In genomic region chr20:5652626-5653573, GRCh38 we compare ENCODE assay signal across 11 cellular contexts. TPM values are rescaled to one million over a fixed set of nuclear protein-coding genes. Genes with fewer than 3 reads are reported as not detected.
DNase-seq lines count a peak whose midpoint lies in the region; ATAC-seq and TF ChIP-seq lines count a peak whose summit lies in the region.
"Had no signal": no experiment of that assay in that cellular context is flagged by ENCODE, and none has a peak within 500 bp of the region (broad histone marks: within the 10 kb centered on the region; RNA-seq: fewer than 3 reads in every experiment).

No MANE protein-coding gene starts in this region.

- no peak for TF ChIP-seq CTCF in SK-N-SH (IDR thresholded peaks at IDR 0.05)
- TF ChIP-seq CTCF in fibroblast of the aortic adventitia (IDR thresholded peaks at IDR 0.05; ENCODE audit: insufficient read depth, low read length) = no peak
- TF ChIP-seq CTCF in upper lobe of left lung (IDR thresholded peaks at IDR 0.05) = no peak
- TF ChIP-seq CTCF in lower leg skin (IDR thresholded peaks at IDR 0.05) = no peak

- peaks cover 4% of the 10 kb centered on the region for H3F3A ChIP-seq in SK-N-SH (replicated peaks; ENCODE audit: insufficient read depth)

- POLR2A ChIA-PET in SK-N-SH (lab: Yijun Ruan, JAX) = no interaction called here

- TF ChIP-seq EP300 in SK-N-SH (IDR thresholded peaks at IDR 0.05; ENCODE audit: borderline replicate concordance in 1 of 2, low read depth in 1 of 2, low read length in 1 of 2) (peak in 1 of 2 experiments; percentile 26; a peak in 1 of 4 replicates), upper lobe of left lung (IDR thresholded peaks at IDR 0.05) (no peak)

- H3K4me3 ChIP-seq in SK-N-SH (ENCODE audit: low read depth in 2 of 2, low read length in 1 of 2) = no peak overlapping the region
- H3K4me3 ChIP-seq in fibroblast of the aortic adventitia (ENCODE audit: low read depth, low read length) = no peak overlapping the region
- H3K4me3 ChIP-seq in upper lobe of left lung = no peak overlapping the region
- no peak overlapping the region for H3K4me3 ChIP-seq in H7 (ENCODE audit: insufficient read depth, low read depth, low read length)
- no peak overlapping the region for H3K4me3 ChIP-seq in lower leg skin (ENCODE audit: low read depth, poor library complexity, severe bottlenecking)

- no peak overlapping the region for H2AFZ ChIP-seq in SK-N-SH (ENCODE audit: low read depth)
- H2AFZ ChIP-seq: parathyroid adenoma had no signal

- ATAC-seq in activated naive CD4-positive, alpha-beta T cell treated with anti-CD3 and anti-CD28 coated beads, Interleukin-2, amount 50 U/mL, for 72 hours = peak in 1 of 2 donors; percentile 52
- ATAC-seq in upper lobe of left lung (ENCODE audit: low FRiP score in 2 of 2) (peak; percentile 23 to 39), HG02610 (IDR thresholded peaks at IDR 0.05; ENCODE audit: unreplicated experiment) (no peak)

- peaks cover 0 to 6% of the 10 kb centered on the region in 2 donors for H3K36me3 Mint-ChIP-seq in activated naive CD4-positive, alpha-beta T cell treated with anti-CD3 and anti-CD28 coated beads, Interleukin-2, amount 50 U/mL, for 72 hours
- no peaks in the 10 kb centered on the region for H3K36me3 Mint-ChIP-seq in activated naive CD4-positive, alpha-beta T cell treated with anti-CD3 and anti-CD28 coated beads for 36 hours (ENCODE audit: low read depth)

- H3K79me2 ChIP-seq in SK-N-SH (ENCODE audit: insufficient read depth) = no peaks in the 10 kb centered on the region
- H3K79me2 ChIP-seq: parathyroid adenoma had no signal

- H3K9ac ChIP-seq in SK-N-SH = no peak overlapping the region
- H3K9ac ChIP-seq: parathyroid adenoma had no signal

- intact Hi-C loops in activated naive CD4-positive, alpha-beta T cell treated with anti-CD3 and anti-CD28 coated beads for 36 hours (cut with micrococcal nuclease) = no loop called here
- intact Hi-C loops in lower leg skin (cut with DNase I; ENCODE audit: low total_unique reads) = no loop called here

- TF ChIP-seq POLR2A in upper lobe of left lung (IDR thresholded peaks at IDR 0.05) = no peak
- TF ChIP-seq POLR2A in lower leg skin (IDR thresholded peaks at IDR 0.05) = no peak

- peak overlapping the region; percentile 59 to 75 for H3K27ac Mint-ChIP-seq in activated naive CD4-positive, alpha-beta T cell treated with anti-CD3 and anti-CD28 coated beads, Interleukin-2, amount 50 U/mL, for 72 hours
- H3K27ac Mint-ChIP-seq in activated naive CD4-positive, alpha-beta T cell treated with anti-CD3 and anti-CD28 coated beads for 36 hours = no peak overlapping the region

- H3K4me1 ChIP-seq in SK-N-SH (ENCODE audit: control insufficient read depth in 1 of 2, insufficient read depth in 2 of 2, low read depth in 1 of 2, low read length in 1 of 2) (peaks cover 9 to 10% of the 10 kb centered on the region in 2 experiments; a peak in 2 of 4 replicates), upper lobe of left lung (peaks cover 19 to 26% (median 22%) of the 10 kb centered on the region in 4 donors)
- H3K4me1 ChIP-seq: parathyroid adenoma had no signal

- H3K27ac ChIP-seq in SK-N-SH (ENCODE audit: low read depth in 2 of 2, low read length in 1 of 2) (peak overlapping the region in 1 of 2 experiments; percentile 54; a peak in 2 of 4 replicates), upper lobe of left lung (peak overlapping the region; percentile 61 to 80 (median 71))
- H3K27ac ChIP-seq: parathyroid adenoma had no signal

- no peaks in the 10 kb centered on the region for H3K9me2 ChIP-seq in SK-N-SH

- no peak for DNase-seq in activated naive CD4-positive, alpha-beta T cell treated with anti-CD3 and anti-CD28 coated beads, Interleukin-2, amount 50 U/mL, for 72 hours (ENCODE audit: low spot score in 2 of 2)
- no peak for DNase-seq in activated naive CD4-positive, alpha-beta T cell treated with anti-CD3 and anti-CD28 coated beads for 36 hours
- DNase-seq in SK-N-SH (no peak), fibroblast of the aortic adventitia (ENCODE audit: low read depth) (peak; percentile 66), upper lobe of left lung (no peak), H7 (no peak), lower leg skin (ENCODE audit: low spot score in 2 of 2) (no peak)
- DNase-seq: hypothalamus, NCI-H1092 had no signal

- H3K4me1 Mint-ChIP-seq in activated naive CD4-positive, alpha-beta T cell treated with anti-CD3 and anti-CD28 coated beads for 36 hours (ENCODE audit: low read depth) = peaks cover 29% of the 10 kb centered on the region

- CTCF ChIA-PET in activated naive CD4-positive, alpha-beta T cell treated with anti-CD3 and anti-CD28 coated beads for 36 hours (lab: Charles Lee) = interaction anchor here (0.7 to 1.6 kb wide), 3 partner anchors 9 to 123 kb away, joined by 3 to 4 read pairs (median 3); no protein-coding TSS in a partner anchor
- CTCF ChIA-PET in SK-N-SH (lab: Yijun Ruan, JAX) = no interaction called here

- H4K20me1 ChIP-seq in SK-N-SH (ENCODE audit: insufficient read depth) = no peaks in the 10 kb centered on the region

- H3K4me3 Mint-ChIP-seq in activated naive CD4-positive, alpha-beta T cell treated with anti-CD3 and anti-CD28 coated beads for 36 hours = no peak overlapping the region

- H3K4me2 ChIP-seq in SK-N-SH = no peak overlapping the region

- H3K9me3 ChIP-seq in SK-N-SH = no peaks in the 10 kb centered on the region
- H3K9me3 ChIP-seq in upper lobe of left lung = no peaks in the 10 kb centered on the region

- 64% methylated on average over 8 of the region's 8 CpGs for WGBS in SK-N-SH (ENCODE audit: low lambda C conversion rate)
- 78 to 85% methylated on average over 8 of the region's 8 CpGs for WGBS in upper lobe of left lung, 2 donors
- 81 to 84% methylated on average over 8 of the region's 8 CpGs for WGBS in lower leg skin, 2 donors

- peaks cover 3 to 4% of the 10 kb centered on the region in 2 donors for H3K9me3 Mint-ChIP-seq in activated naive CD4-positive, alpha-beta T cell treated with anti-CD3 and anti-CD28 coated beads, Interleukin-2, amount 50 U/mL, for 72 hours
- H3K9me3 Mint-ChIP-seq in activated naive CD4-positive, alpha-beta T cell treated with anti-CD3 and anti-CD28 coated beads for 36 hours = no peaks in the 10 kb centered on the region

- H3K36me3 ChIP-seq in SK-N-SH (replicated peaks in 1 of 2; ENCODE audit: control insufficient read depth in 1 of 2, insufficient read depth in 2 of 2, low read length in 1 of 2) = no peaks in the 10 kb centered on the region
- H3K36me3 ChIP-seq in upper lobe of left lung = no peaks in the 10 kb centered on the region
- H3K36me3 ChIP-seq in H7 (replicated peaks; ENCODE audit: control insufficient read depth, insufficient read depth, low read length) = no peaks in the 10 kb centered on the region

- H3K27me3 Mint-ChIP-seq in activated naive CD4-positive, alpha-beta T cell treated with anti-CD3 and anti-CD28 coated beads for 36 hours (ENCODE audit: low read depth) = no peaks in the 10 kb centered on the region

- no peak for TF ChIP-seq RAD21 in SK-N-SH (IDR thresholded peaks at IDR 0.05; ENCODE audit: low read length)

- no peaks in the 10 kb centered on the region for H3K27me3 ChIP-seq in SK-N-SH (ENCODE audit: insufficient read depth)
- no peaks in the 10 kb centered on the region for H3K27me3 ChIP-seq in upper lobe of left lung
- no peaks in the 10 kb centered on the region for H3K27me3 ChIP-seq in H7 (ENCODE audit: control insufficient read depth, insufficient read depth, low read length)

TF ChIP-seq in SK-N-SH, 30 proteins besides CTCF, POLR2A, EP300 and RAD21 (continues in another document):
- peak; percentile 28; the same call in 1 of the 2 replicates for TF ChIP-seq FOSL2 (IDR thresholded peaks at IDR 0.05; ENCODE audit: borderline replicate concordance, low read depth)
- no peak for TF ChIP-seq IRF3 (IDR thresholded peaks at IDR 0.05; ENCODE audit: low read depth, low read length)
- TF ChIP-seq MXI1 (IDR thresholded peaks at IDR 0.05; ENCODE audit: low read depth, low read length) = no peak
- TF ChIP-seq GATA2 (CRISPR knock-in tag; IDR thresholded peaks at IDR 0.05) = no peak
- no peak for TF ChIP-seq USF2 (IDR thresholded peaks at IDR 0.05; ENCODE audit: borderline replicate concordance, low read depth, low read length)

RNA-seq across cellular contexts. Expression of gene GPCPD1, which starts 42.1 kb away (rescaled TPM):
- total RNA-seq in activated naive CD4-positive, alpha-beta T cell treated with anti-CD3 and anti-CD28 coated beads, Interleukin-2, amount 50 U/mL, for 72 hours = 10 to 100 TPM; 27.1 to 64.9 TPM
- 10 to 100 TPM; 25.7 to 32.3 TPM for total RNA-seq in activated naive CD4-positive, alpha-beta T cell treated with anti-CD3 and anti-CD28 coated beads for 36 hours
- 8.7 and 11.3 TPM in 2 replicates for polyA plus RNA-seq in SK-N-SH (2012; rRNA removed)
- 9.2 and 10.4 TPM in 2 replicates for polyA plus RNA-seq in SK-N-SH (2012; cell fraction: cytosol; rRNA removed)
- polyA plus RNA-seq in SK-N-SH (2012; cell fraction: nucleus; rRNA removed) = 18.0 and 32.4 TPM in 2 replicates
- 29.5 and 29.7 TPM in 2 replicates for total RNA-seq in fibroblast of the aortic adventitia (ENCODE audit: low replicate concordance)
- total RNA-seq in upper lobe of left lung = 10 to 100 TPM; 36.0 to 96.3 (median 56.0) TPM
- 3.6 and 5.5 TPM in 2 replicates for total RNA-seq in H7 (2014; rRNA removed; shearing (Covaris generic))
- total RNA-seq in lower leg skin = 10 to 100 TPM in 2 of 4 donors, 1 to 10 TPM in 2; 7.4 to 11.3 (median 10.0) TPM
